ENCODE assay signal across 17 cellular contexts in the genomic region with DNA sequence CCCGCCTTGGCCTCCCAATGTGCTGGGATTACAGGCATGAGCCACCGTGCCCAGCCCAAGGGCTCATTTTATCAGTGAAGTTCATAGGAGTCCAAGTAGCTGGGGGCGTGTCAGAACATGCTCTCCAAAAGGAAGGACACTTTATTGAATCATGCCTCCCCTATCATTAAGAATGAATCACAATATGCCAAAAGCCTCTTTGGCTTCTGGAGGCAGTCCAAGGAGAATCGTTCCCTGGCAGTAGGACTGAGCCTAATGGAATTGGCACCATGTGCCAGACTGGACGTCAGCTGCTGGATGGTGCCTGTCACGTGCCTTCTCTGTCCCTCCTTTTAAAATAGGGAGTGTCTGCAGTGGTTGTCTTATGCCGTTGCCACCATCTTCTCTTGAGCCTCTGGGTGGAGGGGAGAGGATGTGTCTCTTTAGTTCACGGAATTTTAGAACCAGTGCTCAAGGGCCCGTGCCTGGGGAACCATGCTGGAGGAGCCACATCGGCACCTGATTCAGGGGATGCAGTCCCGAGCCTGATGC.
DNase-seq lines count a peak whose midpoint lies in the region; ATAC-seq and TF ChIP-seq lines count a peak whose summit lies in the region.
"Had no signal": no experiment of that assay in that cellular context is flagged by ENCODE, and none has a peak within 500 bp of the region (broad histone marks: within the 10 kb centered on the region; RNA-seq: fewer than 3 reads in every experiment).

No MANE protein-coding gene starts in this region.

- DNase-seq in H4 (ENCODE audit: low spot score) (peak; percentile 26), NCI-H2029 (lab: John Stamatoyannopoulos, UW) (peak; percentile 46), MCF 10A (ENCODE audit: unreplicated experiment) (peak; percentile 96), mesenteric fat pad (ENCODE audit: low spot score) (peak; percentile 43), SW 1271 (lab: John Stamatoyannopoulos, UW) (no peak), GM19238 (ENCODE audit: insufficient read length, low spot score) (no peak)
- DNase-seq: activated CD8-positive, alpha-beta T cell treated with anti-CD3 and anti-CD28 coated beads for 36 hours; heart right ventricle; NCI-H187; NCI-H82; upper lobe of left lung had no signal

- H3K36me3 Mint-ChIP-seq in MCF 10A (ENCODE audit: insufficient read depth, unreplicated experiment), result no peaks in the 10 kb centered on the region
- H3K36me3 Mint-ChIP-seq: stimulated activated memory B cell treated with anti-CD40 and anti-IgM and Interleukin-4, amounts not matched to agents 10 μg/mL and 1 μg/mL and 100 μg/mL, for 72 hours had no signal

- no peak for TF ChIP-seq CTCF in MCF 10A (IDR thresholded peaks at IDR 0.05; ENCODE audit: unreplicated experiment)

- no peak for ATAC-seq in GM21619 (IDR thresholded peaks at IDR 0.05; ENCODE audit: unreplicated experiment)
- no peak for ATAC-seq in HG03196 (IDR thresholded peaks at IDR 0.05; ENCODE audit: unreplicated experiment)
- ATAC-seq: activated CD8-positive, alpha-beta T cell treated with anti-CD3 and anti-CD28 coated beads for 36 hours; activated T-helper 17 cell treated with anti-CD3 and anti-CD28 coated beads, Interleukin-2, amount 50 U/mL, for 72 hours; stimulated activated memory B cell treated with anti-CD40 and anti-IgM and Interleukin-4, amounts not matched to agents 10 μg/mL and 1 μg/mL and 100 μg/mL, for 72 hours had no signal

- CTCF ChIA-PET in MCF 10A (lab: Yijun Ruan, JAX), result interaction anchor here (0.6 kb wide), 1 partner anchor 382 kb away, joined by 4 read pairs; no protein-coding TSS in a partner anchor

- intact Hi-C loops in MCF 10A (cut with micrococcal nuclease), result loop anchor here (2.0 to 10.0 kb wide), 4 partner anchors 41 to 637 kb away; partner anchors contain the start of genes ASB7 and LINS1

- no peaks in the 10 kb centered on the region for H3K27me3 Mint-ChIP-seq in MCF 10A (ENCODE audit: insufficient read depth, unreplicated experiment)
- H3K27me3 Mint-ChIP-seq: activated CD8-positive, alpha-beta T cell treated with anti-CD3 and anti-CD28 coated beads for 36 hours; activated T-helper 17 cell treated with anti-CD3 and anti-CD28 coated beads, Interleukin-2, amount 50 U/mL, for 72 hours had no signal

- H3K4me3 Mint-ChIP-seq in MCF 10A (ENCODE audit: unreplicated experiment), result peak overlapping the region; percentile 3
- H3K4me3 Mint-ChIP-seq: activated CD8-positive, alpha-beta T cell treated with anti-CD3 and anti-CD28 coated beads for 36 hours; activated T-helper 17 cell treated with anti-CD3 and anti-CD28 coated beads, Interleukin-2, amount 50 U/mL, for 72 hours; B cell; IgD-negative memory B cell; stimulated activated memory B cell treated with anti-CD40 and anti-IgM and Interleukin-4, amounts not matched to agents 10 μg/mL and 1 μg/mL and 100 μg/mL, for 72 hours had no signal

- BruUV-seq in MCF 10A (replicated peaks; lab: Mats Ljungman, UMichigan), result no TSS peak

- no peaks in the 10 kb centered on the region for H3K9me3 Mint-ChIP-seq in MCF 10A (ENCODE audit: unreplicated experiment)
- H3K9me3 Mint-ChIP-seq: activated CD8-positive, alpha-beta T cell treated with anti-CD3 and anti-CD28 coated beads for 36 hours; activated T-helper 17 cell treated with anti-CD3 and anti-CD28 coated beads, Interleukin-2, amount 50 U/mL, for 72 hours; stimulated activated memory B cell treated with anti-CD40 and anti-IgM and Interleukin-4, amounts not matched to agents 10 μg/mL and 1 μg/mL and 100 μg/mL, for 72 hours had no signal

- POLR2A ChIA-PET in MCF 10A (lab: Yijun Ruan, JAX), result interaction anchor here (0.7 to 0.8 kb wide), 2 partner anchors 31 to 234 kb away, joined by 3 to 4 read pairs; partner anchors contain the start of gene LYSMD4

- H3K27ac Mint-ChIP-seq in MCF 10A (ENCODE audit: low read depth, unreplicated experiment), result peak overlapping the region; percentile 41
- H3K27ac Mint-ChIP-seq: activated CD8-positive, alpha-beta T cell treated with anti-CD3 and anti-CD28 coated beads for 36 hours; activated T-helper 17 cell treated with anti-CD3 and anti-CD28 coated beads, Interleukin-2, amount 50 U/mL, for 72 hours; B cell; IgD-negative memory B cell; stimulated activated memory B cell treated with anti-CD40 and anti-IgM and Interleukin-4, amounts not matched to agents 10 μg/mL and 1 μg/mL and 100 μg/mL, for 72 hours had no signal

- peaks cover 22% of the 10 kb centered on the region for H3K4me1 Mint-ChIP-seq in MCF 10A (ENCODE audit: insufficient read depth, unreplicated experiment)
- H3K4me1 Mint-ChIP-seq: activated T-helper 17 cell treated with anti-CD3 and anti-CD28 coated beads, Interleukin-2, amount 50 U/mL, for 72 hours; B cell; IgD-negative memory B cell; stimulated activated memory B cell treated with anti-CD40 and anti-IgM and Interleukin-4, amounts not matched to agents 10 μg/mL and 1 μg/mL and 100 μg/mL, for 72 hours had no signal

Comparison
In these comparisons a context has a peak if more than half of its experiments do, and no peak if none do; other contexts are left out.
1. DNase-seq: peak in H4 (single experiment), NCI-H2029 (single experiment), MCF 10A (single experiment) and mesenteric fat pad (single experiment); none in SW 1271 (0 of 2) and GM19238 (single experiment).